In the genomic region with DNA sequence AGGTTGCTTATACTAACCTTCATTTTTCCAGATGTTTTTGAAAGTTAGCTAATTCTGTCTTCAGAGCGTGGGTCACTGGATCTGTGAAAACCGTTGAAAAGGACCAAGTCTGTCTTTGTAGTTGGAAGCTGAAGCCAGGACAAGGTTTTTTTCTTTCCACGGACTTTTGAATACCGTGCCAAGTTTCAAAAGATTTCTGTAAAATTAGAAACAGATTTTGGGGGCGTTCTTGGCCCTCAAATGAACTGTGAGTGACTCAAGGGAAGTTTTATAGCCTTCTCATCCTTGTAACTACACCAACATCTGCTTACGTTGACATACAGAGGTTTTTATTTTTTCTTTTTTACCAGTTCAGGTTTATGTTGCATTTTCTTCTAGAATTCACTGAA, we compare ENCODE assay signal across 10 cellular contexts. TPM values are rescaled to one million over a fixed set of nuclear protein-coding genes. Genes with fewer than 3 reads are reported as not detected.
A peak's percentile ranks its signal among the peaks of the same experiment; 100 is the strongest.
DNase-seq lines count a peak whose midpoint lies in the region; ATAC-seq and TF ChIP-seq lines count a peak whose summit lies in the region.
"Had no signal": no experiment of that assay in that cellular context is flagged by ENCODE, and none has a peak within 500 bp of the region (broad histone marks: within the 10 kb centered on the region; RNA-seq: fewer than 3 reads in every experiment).

TSS of gene FAP (minus strand) at position 141 of the 389 bp plus-strand sequence. CDS start at position 23, 118 bp downstream.

- H3K27ac Mint-ChIP-seq in activated T-helper 1 cell treated with anti-CD3 and anti-CD28 coated beads, Interleukin-12 subunit alpha, Interleukin-12 subunit beta, Interleukin-2, Interleukin-4 antibody, amounts not matched to agents 30 ng/mL and 10 ng/mL and 1 ng/mL, durations not matched to agents 14 hours and 24 hours and 36 hours, result no peak within 1 kb of the TSS

- no peak within 1 kb of the TSS for H3K4me3 Mint-ChIP-seq in activated T-helper 1 cell treated with anti-CD3 and anti-CD28 coated beads, Interleukin-12 subunit alpha, Interleukin-12 subunit beta, Interleukin-2, Interleukin-4 antibody, amounts not matched to agents 30 ng/mL and 10 ng/mL and 1 ng/mL, durations not matched to agents 14 hours and 24 hours and 36 hours

- H3K9me3 ChIP-seq in vagina, result no peaks in the 10 kb centered on the region

- H3K9me3 Mint-ChIP-seq in activated T-helper 1 cell treated with anti-CD3 and anti-CD28 coated beads, Interleukin-12 subunit alpha, Interleukin-12 subunit beta, Interleukin-2, Interleukin-4 antibody, amounts not matched to agents 30 ng/mL and 10 ng/mL and 1 ng/mL, durations not matched to agents 14 hours and 24 hours and 36 hours, result no peaks in the 10 kb centered on the region

- no peaks in the 10 kb centered on the region for H3K36me3 Mint-ChIP-seq in activated T-helper 1 cell treated with anti-CD3 and anti-CD28 coated beads, Interleukin-12 subunit alpha, Interleukin-12 subunit beta, Interleukin-2, Interleukin-4 antibody, amounts not matched to agents 30 ng/mL and 10 ng/mL and 1 ng/mL, durations not matched to agents 14 hours and 24 hours and 36 hours (ENCODE audit: low read depth)

- H3K27me3 Mint-ChIP-seq in activated T-helper 1 cell treated with anti-CD3 and anti-CD28 coated beads, Interleukin-12 subunit alpha, Interleukin-12 subunit beta, Interleukin-2, Interleukin-4 antibody, amounts not matched to agents 30 ng/mL and 10 ng/mL and 1 ng/mL, durations not matched to agents 14 hours and 24 hours and 36 hours (ENCODE audit: insufficient read depth), result peaks cover 40% of the 10 kb centered on the region

- H3K4me1 ChIP-seq in vagina, result peaks cover 19% of the 10 kb centered on the region

- intact Hi-C loops in vagina (cut with DNase I), result no loop called here
- intact Hi-C loops in activated T-helper 1 cell treated with anti-CD3 and anti-CD28 coated beads, Interleukin-12 subunit alpha, Interleukin-12 subunit beta, Interleukin-2, Interleukin-4 antibody, amounts not matched to agents 30 ng/mL and 10 ng/mL and 1 ng/mL, durations not matched to agents 14 hours and 24 hours and 36 hours (cut with micrococcal nuclease), result no loop called here

- no peak for TF ChIP-seq POLR2A in vagina (IDR thresholded peaks at IDR 0.05)

- no peaks in the 10 kb centered on the region for H3K4me1 Mint-ChIP-seq in activated T-helper 1 cell treated with anti-CD3 and anti-CD28 coated beads, Interleukin-12 subunit alpha, Interleukin-12 subunit beta, Interleukin-2, Interleukin-4 antibody, amounts not matched to agents 30 ng/mL and 10 ng/mL and 1 ng/mL, durations not matched to agents 14 hours and 24 hours and 36 hours (ENCODE audit: low read depth)

- H3K27ac ChIP-seq in epithelial cell of prostate (peak within 1 kb of the TSS; percentile 98), vagina (peak within 1 kb of the TSS; percentile 68)

- no peaks in the 10 kb centered on the region for H3K27me3 ChIP-seq in vagina

- no peak for TF ChIP-seq CTCF in vagina (IDR thresholded peaks at IDR 0.05)

- ATAC-seq in GM21526 (IDR thresholded peaks at IDR 0.05; ENCODE audit: low FRiP score, unreplicated experiment), result no peak
- no peak for ATAC-seq in GM19395 (IDR thresholded peaks at IDR 0.05; ENCODE audit: unreplicated experiment)

- H3K4me3 ChIP-seq in vagina, result peak within 1 kb of the TSS; percentile 5 to 29
- H3K4me3 ChIP-seq: lung had no signal

- DNase-seq in NCI-H446 treated with DMSO at 0.1 percent for 48 hours (lab: John Stamatoyannopoulos, UW), result peak; percentile 52
- no peak for DNase-seq in epithelial cell of prostate (ENCODE audit: low read depth, low spot score)
- DNase-seq in myocyte (ENCODE audit: low read depth), result peak; percentile 73
- DNase-seq in vagina (ENCODE audit: extremely low spot score in 2 of 2), result no peak
- DNase-seq in activated T-helper 1 cell treated with anti-CD3 and anti-CD28 coated beads, Interleukin-12 subunit alpha, Interleukin-12 subunit beta, Interleukin-2, Interleukin-4 antibody, amounts not matched to agents 30 ng/mL and 10 ng/mL and 1 ng/mL, durations not matched to agents 14 hours and 24 hours and 36 hours (ENCODE audit: low spot score), result no peak
- DNase-seq: activated CD4-positive, alpha-beta T cell treated with anti-CD3 and anti-CD28 coated beads for 48 hours; caudate nucleus had no signal

- no peaks in the 10 kb centered on the region for H3K36me3 ChIP-seq in vagina

RNA-seq across cellular contexts. Expression of gene FAP, which starts in this region (rescaled TPM):
- 48.4 and 57.7 TPM in 2 replicates for total RNA-seq in myocyte
- polyA plus RNA-seq in myocyte (2012), result 93.9 TPM
- 4.2 TPM for total RNA-seq in vagina
- not detected in 2 replicates for total RNA-seq in activated T-helper 1 cell treated with anti-CD3 and anti-CD28 coated beads, Interleukin-12 subunit alpha, Interleukin-12 subunit beta, Interleukin-2, Interleukin-4 antibody, amounts not matched to agents 30 ng/mL and 10 ng/mL and 1 ng/mL, durations not matched to agents 14 hours and 24 hours and 36 hours

Comparison
In these comparisons a context has a peak if more than half of its experiments do, and no peak if none do; other contexts are left out.
1. DNase-seq: peak in NCI-H446 treated with DMSO at 0.1 percent for 48 hours (single experiment) and myocyte (single experiment); none in epithelial cell of prostate (single experiment), vagina (0 of 2) and activated T-helper 1 cell treated with anti-CD3 and anti-CD28 coated beads, Interleukin-12 subunit alpha, Interleukin-12 subunit beta, Interleukin-2, Interleukin-4 antibody, amounts not matched to agents 30 ng/mL and 10 ng/mL and 1 ng/mL, durations not matched to agents 14 hours and 24 hours and 36 hours (single experiment).